Comparison of ENCODE assay signal across 21 cellular contexts in the genomic region with DNA sequence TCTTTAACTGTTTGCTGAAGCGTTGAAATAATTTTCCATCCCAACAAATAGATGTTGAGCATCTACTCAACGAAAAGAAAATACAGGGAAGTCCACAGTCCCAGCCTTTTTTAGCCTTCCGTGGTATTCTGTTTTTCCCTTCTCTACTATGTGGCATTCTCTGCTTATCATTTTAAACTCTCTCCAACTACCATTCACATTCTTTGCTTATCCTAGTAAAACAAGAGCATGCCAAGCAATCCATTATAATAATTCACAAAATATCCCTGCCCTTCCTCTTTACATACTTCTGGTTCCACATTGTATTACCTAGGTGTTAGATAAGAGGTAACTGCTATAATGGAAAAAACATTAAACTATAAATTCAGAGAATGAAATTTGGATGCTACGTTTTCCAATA. TPM values are rescaled to one million over a fixed set of nuclear protein-coding genes. Genes with fewer than 3 reads are reported as not detected.
DNase-seq lines count a peak whose midpoint lies in the region; ATAC-seq and TF ChIP-seq lines count a peak whose summit lies in the region.
"Had no signal": no experiment of that assay in that cellular context is flagged by ENCODE, and none has a peak within 500 bp of the region (broad histone marks: within the 10 kb centered on the region; RNA-seq: fewer than 3 reads in every experiment).

No MANE protein-coding gene starts in this region.

- WGBS in stomach, 5 donors, result 31 to 60% (median 44%) methylated on average over 4 of the region's 4 CpGs

- no peak overlapping the region for H3K27ac Mint-ChIP-seq in activated CD4-positive, alpha-beta T cell treated with anti-CD3 and anti-CD28 coated beads, Interleukin-2, amount 10 ng/mL, durations not matched to agents 7 days and 5 days
- H3K27ac Mint-ChIP-seq in activated CD4-positive, alpha-beta T cell treated with anti-CD3 and anti-CD28 coated beads for 36 hours, result no peak overlapping the region
- H3K27ac Mint-ChIP-seq in memory B cell, result no peak overlapping the region

- peaks cover 8% of the 10 kb centered on the region for H3K36me3 Mint-ChIP-seq in activated CD4-positive, alpha-beta T cell treated with anti-CD3 and anti-CD28 coated beads, Interleukin-2, amount 10 ng/mL, durations not matched to agents 7 days and 5 days (ENCODE audit: low read depth)
- no peaks in the 10 kb centered on the region for H3K36me3 Mint-ChIP-seq in activated CD4-positive, alpha-beta T cell treated with anti-CD3 and anti-CD28 coated beads for 36 hours (ENCODE audit: low read depth)
- H3K36me3 Mint-ChIP-seq in memory B cell, result no peaks in the 10 kb centered on the region

- peaks cover 2% of the 10 kb centered on the region for H3K9me3 Mint-ChIP-seq in activated CD4-positive, alpha-beta T cell treated with anti-CD3 and anti-CD28 coated beads, Interleukin-2, amount 10 ng/mL, durations not matched to agents 7 days and 5 days
- H3K9me3 Mint-ChIP-seq in activated CD4-positive, alpha-beta T cell treated with anti-CD3 and anti-CD28 coated beads for 36 hours (ENCODE audit: low read depth), result no peaks in the 10 kb centered on the region
- H3K9me3 Mint-ChIP-seq in memory B cell, result no peaks in the 10 kb centered on the region

- no peak for DNase-seq in activated CD4-positive, alpha-beta T cell treated with anti-CD3 and anti-CD28 coated beads, Interleukin-2, amount 10 ng/mL, durations not matched to agents 7 days and 5 days
- DNase-seq in activated CD4-positive, alpha-beta T cell treated with anti-CD3 and anti-CD28 coated beads for 36 hours, result no peak
- DNase-seq in ascending aorta (ENCODE audit: low spot score in 2 of 2), result no peak
- DNase-seq in memory B cell (ENCODE audit: low spot score in 2 of 2), result no peak
- no peak for DNase-seq in stomach
- no peak for DNase-seq in EL
- no peak for DNase-seq in vagina (ENCODE audit: extremely low spot score in 2 of 2)
- DNase-seq: activated CD4-positive, CD25-positive, alpha-beta regulatory T cell; activated effector memory CD4-positive, alpha-beta T cell treated with Interleukin-2 at 50 U/mL for 16 hours; amniotic stem cell; central memory CD4-positive, alpha-beta T cell; effector memory CD4-positive, alpha-beta T cell; GF-D8; H7; head of caudate nucleus; NCI-H526 treated with DMSO at 0.1 percent for 48 hours; spleen; stimulated activated CD4-positive, alpha-beta T cell treated with anti-CD3 and anti-CD28 coated beads, Interleukin-4, amount 100 ng/mL, for 4 hours had no signal

- H3K4me3 Mint-ChIP-seq in activated CD4-positive, alpha-beta T cell treated with anti-CD3 and anti-CD28 coated beads, Interleukin-2, amount 10 ng/mL, durations not matched to agents 7 days and 5 days, result peak overlapping the region; percentile 76
- no peak overlapping the region for H3K4me3 Mint-ChIP-seq in activated CD4-positive, alpha-beta T cell treated with anti-CD3 and anti-CD28 coated beads for 36 hours
- H3K4me3 Mint-ChIP-seq in memory B cell, result peak overlapping the region; percentile 45

- peaks cover 0 to 23% of the 10 kb centered on the region in 2 donors for H3K4me1 ChIP-seq in ascending aorta
- peaks cover 11 to 38% (median 24%) of the 10 kb centered on the region in 4 donors for H3K4me1 ChIP-seq in stomach
- peaks cover 22% of the 10 kb centered on the region for H3K4me1 ChIP-seq in vagina

- no peaks in the 10 kb centered on the region for H3K36me3 ChIP-seq in ascending aorta
- no peaks in the 10 kb centered on the region for H3K36me3 ChIP-seq in stomach
- H3K36me3 ChIP-seq in vagina, result no peaks in the 10 kb centered on the region
- H3K36me3 ChIP-seq: spleen had no signal

- POLR2A ChIA-PET in activated CD4-positive, alpha-beta T cell treated with anti-CD3 and anti-CD28 coated beads, Interleukin-2, amount 10 ng/mL, durations not matched to agents 7 days and 5 days (lab: Charles Lee), result no interaction called here
- POLR2A ChIA-PET in activated CD4-positive, alpha-beta T cell treated with anti-CD3 and anti-CD28 coated beads for 36 hours (lab: Charles Lee), result no interaction called here

- CTCF ChIA-PET in activated CD4-positive, alpha-beta T cell treated with anti-CD3 and anti-CD28 coated beads, Interleukin-2, amount 10 ng/mL, durations not matched to agents 7 days and 5 days (lab: Charles Lee), result no interaction called here
- CTCF ChIA-PET in activated CD4-positive, alpha-beta T cell treated with anti-CD3 and anti-CD28 coated beads for 36 hours (lab: Charles Lee), result interaction anchor here (1.5 kb wide), 1 partner anchor 11 kb away, joined by 3 read pairs; no protein-coding TSS in a partner anchor

- H3K27me3 ChIP-seq in ascending aorta (no peaks in the 10 kb centered on the region), stomach (no peaks in the 10 kb centered on the region), vagina (no peaks in the 10 kb centered on the region)
- H3K27me3 ChIP-seq: BLaER1, spleen had no signal

- intact Hi-C loops in activated CD4-positive, alpha-beta T cell treated with anti-CD3 and anti-CD28 coated beads for 36 hours (cut with DNase I, micrococcal nuclease), result loop anchor here (5.0 to 10.0 kb wide), 4 partner anchors 159 to 739 kb away; a partner anchor contains a TSS
- intact Hi-C loops in ascending aorta (cut with DNase I), result loop anchor here (10.0 kb wide), 1 partner anchor 401 kb away; no protein-coding TSS in a partner anchor
- intact Hi-C loops in stomach (cut with DNase I; ENCODE audit: low total_unique reads), result no loop called here
- intact Hi-C loops in vagina (cut with DNase I), result no loop called here

- TF ChIP-seq CTCF in ascending aorta (IDR thresholded peaks at IDR 0.05) (no peak), stomach (IDR thresholded peaks at IDR 0.05) (no peak), vagina (IDR thresholded peaks at IDR 0.05) (no peak)

- TF ChIP-seq POLR2A in stomach (IDR thresholded peaks at IDR 0.05), result no peak
- no peak for TF ChIP-seq POLR2A in vagina (IDR thresholded peaks at IDR 0.05)

- no peaks in the 10 kb centered on the region for H3K9me3 ChIP-seq in ascending aorta
- H3K9me3 ChIP-seq in stomach, result no peaks in the 10 kb centered on the region
- H3K9me3 ChIP-seq in vagina, result no peaks in the 10 kb centered on the region
- H3K9me3 ChIP-seq: A549, spleen had no signal

- H3K4me3 ChIP-seq in ascending aorta (no peak overlapping the region), stomach (no peak overlapping the region), vagina (no peak overlapping the region)
- H3K4me3 ChIP-seq: A549, BLaER1, spleen had no signal

- ATAC-seq in activated CD4-positive, alpha-beta T cell treated with anti-CD3 and anti-CD28 coated beads for 36 hours, result no peak
- ATAC-seq in memory B cell (ENCODE audit: low read depth) (no peak), GM18511 (IDR thresholded peaks at IDR 0.05; ENCODE audit: unreplicated experiment) (no peak)
- ATAC-seq: A549 had no signal

- peaks cover 31% of the 10 kb centered on the region for H3K27me3 Mint-ChIP-seq in activated CD4-positive, alpha-beta T cell treated with anti-CD3 and anti-CD28 coated beads, Interleukin-2, amount 10 ng/mL, durations not matched to agents 7 days and 5 days
- peaks cover 20% of the 10 kb centered on the region for H3K27me3 Mint-ChIP-seq in activated CD4-positive, alpha-beta T cell treated with anti-CD3 and anti-CD28 coated beads for 36 hours
- no peaks in the 10 kb centered on the region for H3K27me3 Mint-ChIP-seq in memory B cell

- TF ChIP-seq EP300 in stomach (IDR thresholded peaks at IDR 0.05), result no peak

- H3K27ac ChIP-seq in ascending aorta (peak overlapping the region; percentile 92 to 94), stomach (peak overlapping the region in 3 of 5 donors; percentile 92 to 96 (median 94)), vagina (no peak overlapping the region)
- H3K27ac ChIP-seq: A549, BLaER1 had no signal

- H3K4me1 Mint-ChIP-seq in activated CD4-positive, alpha-beta T cell treated with anti-CD3 and anti-CD28 coated beads, Interleukin-2, amount 10 ng/mL, durations not matched to agents 7 days and 5 days, result peaks cover 32% of the 10 kb centered on the region
- H3K4me1 Mint-ChIP-seq in activated CD4-positive, alpha-beta T cell treated with anti-CD3 and anti-CD28 coated beads for 36 hours, result peaks cover 20% of the 10 kb centered on the region
- H3K4me1 Mint-ChIP-seq in memory B cell, result peaks cover 13% of the 10 kb centered on the region

RNA-seq across cellular contexts. Expression of a gene that starts 1.6 kb away (rescaled TPM):
- 10 to 100 TPM; 19.8 to 21.8 TPM for total RNA-seq in activated CD4-positive, alpha-beta T cell treated with anti-CD3 and anti-CD28 coated beads, Interleukin-2, amount 10 ng/mL, durations not matched to agents 7 days and 5 days
- total RNA-seq in activated CD4-positive, alpha-beta T cell treated with anti-CD3 and anti-CD28 coated beads for 36 hours, result 1 to 10 TPM; 9.4 to 9.6 TPM
- 15.4 TPM for total RNA-seq in ascending aorta
- total RNA-seq in stomach, result 100 to 1,000 TPM in 1 of 5 donors, 10 to 100 TPM in 4; 13.4 to 159 (median 51.1) TPM
- 10 to 100 TPM in 2 of 3 donors, 1 to 10 TPM in 1; 7.4 to 15.3 (median 12.7) TPM for polyA plus RNA-seq in stomach
- 23.3 TPM for total RNA-seq in vagina

Comparison
In these comparisons a context has a peak if more than half of its experiments do, and no peak if none do; other contexts are left out.
1. intact Hi-C loops: an anchor here in activated CD4-positive, alpha-beta T cell treated with anti-CD3 and anti-CD28 coated beads for 36 hours (5.0 to 10.0 kb wide) and ascending aorta (10.0 kb wide); none called in stomach and vagina.